Comparison of ENCODE assay signal across 8 cellular contexts in the genomic region with DNA sequence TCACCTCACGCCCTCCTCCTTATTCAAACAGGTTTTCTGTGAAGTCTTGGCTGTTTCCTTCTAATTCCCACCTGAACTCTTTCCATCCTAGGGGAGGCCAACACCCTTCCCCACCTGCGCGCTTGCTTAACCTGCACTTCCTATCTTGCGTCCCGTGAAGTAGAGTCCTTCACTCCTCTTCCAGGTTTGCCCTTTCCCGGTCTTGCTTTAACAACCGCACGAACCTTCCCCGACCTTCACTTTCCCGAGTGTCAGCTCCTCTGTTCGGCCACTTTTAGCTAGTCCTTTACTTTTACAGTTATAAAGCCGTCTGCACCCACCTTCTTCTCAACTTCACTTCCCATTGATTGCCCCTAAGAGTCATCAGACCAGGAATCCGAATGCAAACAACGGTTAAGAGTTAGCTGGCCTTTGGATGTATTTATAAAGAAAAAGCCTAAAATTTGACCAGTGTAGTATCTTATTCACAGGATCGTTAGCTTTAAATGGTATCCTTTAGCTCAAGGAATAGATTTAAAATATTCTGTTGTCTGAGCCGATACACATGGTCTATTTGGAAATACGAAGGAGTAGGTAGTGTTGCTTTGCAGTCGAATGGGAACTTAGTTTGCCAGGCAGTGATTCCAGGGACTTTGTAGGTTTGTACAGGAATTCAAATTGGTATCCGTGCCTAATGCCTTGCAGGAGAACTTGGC. TPM values are rescaled to one million over a fixed set of nuclear protein-coding genes. Genes with fewer than 3 reads are reported as not detected.
DNase-seq lines count a peak whose midpoint lies in the region; ATAC-seq and TF ChIP-seq lines count a peak whose summit lies in the region.

No MANE protein-coding gene starts in this region.

- peak overlapping the region; percentile 99 for H3K4me3 Mint-ChIP-seq in activated naive CD8-positive, alpha-beta T cell

- H3K27me3 Mint-ChIP-seq in activated naive CD8-positive, alpha-beta T cell, result no peaks in the 10 kb centered on the region

- no peak for TF ChIP-seq POLR2A in spleen (IDR thresholded peaks at IDR 0.05)

- H3K4me1 ChIP-seq in iPS-15b (ENCODE audit: control insufficient read depth, insufficient read depth, low read length) (peaks cover 14% of the 10 kb centered on the region), spleen (peaks cover 28 to 65% (median 58%) of the 10 kb centered on the region in 6 donors)

- peak overlapping the region; percentile 98 for H3K4me3 ChIP-seq in iPS-15b (ENCODE audit: low read depth, low read length)
- H3K4me3 ChIP-seq in spleen, result peak overlapping the region; percentile 64 to 94 (median 80)

- H3K36me3 ChIP-seq in iPS-15b (ENCODE audit: control insufficient read depth, insufficient read depth, low read length) (no peaks in the 10 kb centered on the region), spleen (no peaks in the 10 kb centered on the region)

- H3K9me3 ChIP-seq in iPS-15b (ENCODE audit: control insufficient read depth, insufficient read depth, low read length), result no peaks in the 10 kb centered on the region
- H3K9me3 ChIP-seq in spleen, result no peaks in the 10 kb centered on the region

- H3K27ac Mint-ChIP-seq in activated naive CD8-positive, alpha-beta T cell, result peak overlapping the region; percentile 97

- peak in 1 of 11 experiments; percentile 4 for TF ChIP-seq CTCF in spleen (IDR thresholded peaks at IDR 0.05 in 8 of 11, conservative IDR thresholded peaks at IDR 0.05 in 3 of 11)

- DNase-seq in DMS79 treated with DMSO at 0.1 percent for 48 hours (lab: John Stamatoyannopoulos, UW) (peak; percentile 60), LoVo (ENCODE audit: low spot score) (peak; percentile 44), spleen (no peak), DMS114 treated with DMSO at 0.1 percent for 48 hours (lab: John Stamatoyannopoulos, UW; ENCODE audit: unreplicated experiment) (no peak)

- peaks cover 53% of the 10 kb centered on the region for H3K4me1 Mint-ChIP-seq in activated naive CD8-positive, alpha-beta T cell (ENCODE audit: low read depth)

- intact Hi-C loops in spleen (cut with DNase I; ENCODE audit: low total_unique reads), result no loop called here

- no peaks in the 10 kb centered on the region for H3K9me3 Mint-ChIP-seq in activated naive CD8-positive, alpha-beta T cell (ENCODE audit: low read depth)

- peak overlapping the region; percentile 92 for H3K9ac ChIP-seq in iPS-15b (ENCODE audit: low read depth, low read length)

- H3K36me3 Mint-ChIP-seq in activated naive CD8-positive, alpha-beta T cell, result peaks cover 4% of the 10 kb centered on the region

- 0 to 1% (median 0%) methylated on average over 19 of the region's 19 CpGs for WGBS in spleen, 5 donors

- peak overlapping the region; percentile 98 to 100 (median 100) for H3K27ac ChIP-seq in spleen

- no peaks in the 10 kb centered on the region for H3K27me3 ChIP-seq in iPS-15b (ENCODE audit: control insufficient read depth, insufficient read depth, low read length)
- no peaks in the 10 kb centered on the region for H3K27me3 ChIP-seq in spleen (replicated peaks in 1 of 7)

- ATAC-seq in GM21423 (IDR thresholded peaks at IDR 0.05; ENCODE audit: unreplicated experiment) (no peak), HG02763 (IDR thresholded peaks at IDR 0.05; ENCODE audit: unreplicated experiment) (no peak)

RNA-seq across cellular contexts. Expression of gene PPP2R5A, which starts 1.4 kb away (rescaled TPM):
- 10 to 100 TPM; 48.3 to 82.5 (median 72.4) TPM for total RNA-seq in spleen
- 10 to 100 TPM; 34.9 to 56.0 (median 37.3) TPM for polyA plus RNA-seq in spleen

Comparison
In these comparisons a context has a peak if more than half of its experiments do, and no peak if none do; other contexts are left out.
1. DNase-seq: peak in DMS79 treated with DMSO at 0.1 percent for 48 hours (single experiment) and LoVo (single experiment); none in spleen (single experiment) and DMS114 treated with DMSO at 0.1 percent for 48 hours (single experiment).